18 cellular contexts compared by ENCODE assay signal in genomic region chr17:81542431-81543338, GRCh38. TPM values are rescaled to one million over a fixed set of nuclear protein-coding genes. Genes with fewer than 3 reads are reported as not detected.
"Had no signal": no experiment of that assay in that cellular context is flagged by ENCODE, and none has a peak within 500 bp of the region (broad histone marks: within the 10 kb centered on the region; RNA-seq: fewer than 3 reads in every experiment).

No MANE protein-coding gene starts in this region.

- H3K36me3 Mint-ChIP-seq: activated naive CD4-positive, alpha-beta T cell treated with anti-CD3 and anti-CD28 coated beads, Interleukin-2, amount 50 U/mL, for 72 hours had no signal

- H3K4me1 Mint-ChIP-seq: activated CD4-positive, alpha-beta T cell treated with anti-CD3 and anti-CD28 coated beads for 36 hours; WTC11 had no signal

- DNase-seq: activated CD4-positive, alpha-beta T cell treated with anti-CD3 and anti-CD28 coated beads for 36 hours; activated CD4-positive, alpha-beta T cell treated with anti-CD3 and anti-CD28 coated beads, Interleukin-2, amount 50 U/mL, for 48 hours; activated gamma-delta T cell treated with Interleukin-2 at 50 U/mL for 16 hours; activated T-cell treated with anti-CD3 and anti-CD28 coated beads for 4 hours; adrenal gland; effector CD4-positive, alpha-beta T cell; esophagus squamous epithelium; kidney glomerular epithelial cell; mesendoderm; naive thymus-derived CD8-positive, alpha-beta T cell; stimulated activated naive B cell treated with anti-CD40 and anti-IgM and Interleukin-4, amounts not matched to agents 10 μg/mL and 1 μg/mL and 100 μg/mL, for 72 hours had no signal

- H3K9me3 Mint-ChIP-seq: activated naive CD4-positive, alpha-beta T cell treated with anti-CD3 and anti-CD28 coated beads, Interleukin-2, amount 50 U/mL, for 72 hours; activated T-helper 1 cell treated with anti-CD3 and anti-CD28 coated beads, Interleukin-12 subunit alpha, Interleukin-12 subunit beta, Interleukin-2, Interleukin-4 antibody, amounts not matched to agents 30 ng/mL and 10 ng/mL and 1 ng/mL, durations not matched to agents 14 hours and 24 hours and 36 hours; naive thymus-derived CD8-positive, alpha-beta T cell; stimulated activated naive B cell treated with anti-CD40 and anti-IgM and Interleukin-4, amounts not matched to agents 10 μg/mL and 1 μg/mL and 100 μg/mL, for 72 hours; WTC11 had no signal

- H3K27ac Mint-ChIP-seq: activated CD4-positive, alpha-beta T cell treated with anti-CD3 and anti-CD28 coated beads for 36 hours; activated naive CD4-positive, alpha-beta T cell treated with anti-CD3 and anti-CD28 coated beads, Interleukin-2, amount 50 U/mL, for 72 hours; activated T-helper 1 cell treated with anti-CD3 and anti-CD28 coated beads, Interleukin-12 subunit alpha, Interleukin-12 subunit beta, Interleukin-2, Interleukin-4 antibody, amounts not matched to agents 30 ng/mL and 10 ng/mL and 1 ng/mL, durations not matched to agents 14 hours and 24 hours and 36 hours; naive thymus-derived CD8-positive, alpha-beta T cell; stimulated activated naive B cell treated with anti-CD40 and anti-IgM and Interleukin-4, amounts not matched to agents 10 μg/mL and 1 μg/mL and 100 μg/mL, for 72 hours; WTC11 had no signal

- H3K4me3 Mint-ChIP-seq: activated CD4-positive, alpha-beta T cell treated with anti-CD3 and anti-CD28 coated beads for 36 hours; activated T-helper 1 cell treated with anti-CD3 and anti-CD28 coated beads, Interleukin-12 subunit alpha, Interleukin-12 subunit beta, Interleukin-2, Interleukin-4 antibody, amounts not matched to agents 30 ng/mL and 10 ng/mL and 1 ng/mL, durations not matched to agents 14 hours and 24 hours and 36 hours; naive thymus-derived CD8-positive, alpha-beta T cell; stimulated activated naive B cell treated with anti-CD40 and anti-IgM and Interleukin-4, amounts not matched to agents 10 μg/mL and 1 μg/mL and 100 μg/mL, for 72 hours; WTC11 had no signal

- H3K4me3 ChIP-seq: adrenal gland, esophagus squamous epithelium, heart right ventricle, thoracic aorta, upper lobe of left lung had no signal

- H3K27ac ChIP-seq: adrenal gland, esophagus squamous epithelium, neutrophil, thoracic aorta, upper lobe of left lung had no signal

- ATAC-seq: activated CD4-positive, alpha-beta T cell treated with anti-CD3 and anti-CD28 coated beads for 36 hours; activated naive CD4-positive, alpha-beta T cell treated with anti-CD3 and anti-CD28 coated beads, Interleukin-2, amount 50 U/mL, for 72 hours; naive thymus-derived CD8-positive, alpha-beta T cell; stimulated activated naive B cell treated with anti-CD40 and anti-IgM and Interleukin-4, amounts not matched to agents 10 μg/mL and 1 μg/mL and 100 μg/mL, for 72 hours; WTC11 had no signal

- H3K9me3 ChIP-seq: adrenal gland, esophagus squamous epithelium, heart right ventricle, neutrophil, thoracic aorta, upper lobe of left lung had no signal

RNA-seq across cellular contexts. Expression of gene FSCN2, which starts 14.5 kb away (rescaled TPM):
- polyA plus RNA-seq: naive thymus-derived CD8-positive, alpha-beta T cell had no signal
